17 cellular contexts compared by ENCODE assay signal in the genomic region with DNA sequence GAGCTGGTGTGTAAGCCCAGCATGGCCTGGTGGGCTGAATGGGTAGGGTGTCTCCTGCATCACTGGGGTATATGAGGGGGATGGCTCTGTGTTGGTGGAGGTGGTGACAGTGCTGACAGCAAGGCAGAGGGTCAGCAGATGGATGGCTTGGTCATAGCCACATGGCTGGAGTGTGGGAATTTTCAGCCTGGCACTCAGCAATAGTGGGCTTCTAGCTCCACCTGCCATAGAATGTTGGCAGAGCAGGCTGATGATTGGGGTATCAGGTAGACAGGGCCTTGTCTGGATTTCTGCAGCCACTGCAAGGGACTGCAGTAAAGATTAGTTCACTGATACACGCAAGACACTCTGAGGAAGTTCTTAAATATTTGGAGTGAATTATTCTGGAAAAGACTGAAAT.
DNase-seq lines count a peak whose midpoint lies in the region; ATAC-seq, FAIRE-seq and TF ChIP-seq lines count a peak whose summit lies in the region.
"Had no signal": no experiment of that assay in that cellular context is flagged by ENCODE, and none has a peak within 500 bp of the region (broad histone marks: within the 10 kb centered on the region; RNA-seq: fewer than 3 reads in every experiment).

No MANE protein-coding gene starts in this region.

- H4K5ac ChIP-seq in mesendoderm (ENCODE audit: low read length) = no peak overlapping the region

- 67% methylated on average over 1 of the region's 1 CpG for WGBS in K562 (ENCODE audit: insufficient coverage, low coverage, missing lambda C conversion rate)
- no CpG with 5 or more reads among the region's 1 CpG for WGBS in mesendoderm (ENCODE audit: extremely low coverage, insufficient coverage, low lambda C conversion rate)
- 94 to 100% (median 97%) methylated on average over 1 of the region's 1 CpG for WGBS in spleen, 5 donors

- peaks cover 27% of the 10 kb centered on the region for H3K36me3 Mint-ChIP-seq in GM23338 (ENCODE audit: low read depth)

- H2BK120ac ChIP-seq in mesendoderm (ENCODE audit: low read depth, low read length) = no peak overlapping the region

- H3K9ac ChIP-seq in K562 (ENCODE audit: insufficient read depth in 1 of 2, low read depth in 2 of 2, low read length in 2 of 2) = no peak overlapping the region
- H3K9ac ChIP-seq in mesendoderm (ENCODE audit: low read length) = no peak overlapping the region

- H4K20me1 ChIP-seq in GM23338 (replicated peaks; ENCODE audit: insufficient read depth) (no peaks in the 10 kb centered on the region), K562 (replicated peaks; ENCODE audit: control insufficient read depth, insufficient read depth, low read length) (no peaks in the 10 kb centered on the region)

- H3K27me3 Mint-ChIP-seq in GM23338 (ENCODE audit: insufficient read depth, low read depth, poor library complexity) = peaks cover 7% of the 10 kb centered on the region
- H3K27me3 Mint-ChIP-seq: dendritic cell treated with granulocyte-macrophage colony-stimulating factor and Interleukin-4, amounts not matched to agents 40 ng/mL and 50 ng/mL, for 4 days had no signal

- TF ChIP-seq POLR2A in K562 (conservative IDR thresholded peaks at IDR 0.05) (no peak), spleen (IDR thresholded peaks at IDR 0.05) (no peak)

- no peaks in the 10 kb centered on the region; the same call in 1 of the 2 replicates for H3K9me2 ChIP-seq in GM23338 (ENCODE audit: insufficient read depth)

- DNase-seq in ACHN (peak; percentile 3), GM23338 (ENCODE audit: low spot score) (no peak), K562 (ENCODE audit: extremely low read depth in 1 of 4, low spot score in 3 of 4) (peak in 1 of 4 experiments; percentile 16), mesendoderm (peak; percentile 49), spleen (no peak)
- no peak for DNase-seq in effector CD4-positive, alpha-beta T cell
- no peak for DNase-seq in activated CD8-positive, alpha-beta memory T cell treated with anti-CD3 and anti-CD28 coated beads, Interleukin-2, amount 50 U/mL, for 48 hours
- DNase-seq: activated B cell treated with CpG ODN at 0.5 μM for 24 hours; C1 segment of cervical spinal cord; NCI-H2029; NCI-H69; psoas muscle; stimulated activated CD4-positive, alpha-beta T cell treated with anti-CD3 and anti-CD28 coated beads, Interleukin-15, amount 100 ng/mL, for 24 hours had no signal

- CTCF ChIA-PET in K562 (lab: Yijun Ruan, JAX; ENCODE audit: low intra/inter-chr PET ratio) = no interaction called here

- no peak overlapping the region for H3K4me3 ChIP-seq in GM23338
- H3K4me3 ChIP-seq in K562 = no peak overlapping the region
- H3K4me3 ChIP-seq in mesendoderm (ENCODE audit: low read length) = no peak overlapping the region
- no peak overlapping the region for H3K4me3 ChIP-seq in spleen
- H3K4me3 ChIP-seq: esophagus muscularis mucosa, psoas muscle had no signal

- no peak overlapping the region for H3K27ac ChIP-seq in GM23338 (ENCODE audit: low read depth)
- H3K27ac ChIP-seq in K562 (ENCODE audit: extremely low read depth, low read depth, low read length) = no peak overlapping the region
- no peak overlapping the region for H3K27ac ChIP-seq in mesendoderm (ENCODE audit: low read depth, low read length)
- no peak overlapping the region for H3K27ac ChIP-seq in spleen
- H3K27ac ChIP-seq: esophagus muscularis mucosa, psoas muscle, RWPE1 had no signal

- BruUV-seq in K562 (replicated peaks; lab: Mats Ljungman, UMichigan) = no TSS peak

- H2AK5ac ChIP-seq in mesendoderm (ENCODE audit: low read length) = no peak overlapping the region

- no peak for TF ChIP-seq EP300 in K562 (IDR thresholded peaks at IDR 0.05; ENCODE audit: low read length)

- peaks cover 37% of the 10 kb centered on the region for H3K9me3 Mint-ChIP-seq in GM23338

- peaks cover 5% of the 10 kb centered on the region; the same call in 1 of the 2 replicates for H3K36me3 ChIP-seq in GM23338 (ENCODE audit: insufficient read depth)
- no peaks in the 10 kb centered on the region for H3K36me3 ChIP-seq in K562 (ENCODE audit: control insufficient read depth, insufficient read depth, low read length)
- no peaks in the 10 kb centered on the region for H3K36me3 ChIP-seq in mesendoderm (ENCODE audit: control insufficient read depth, insufficient read depth, low read length)
- no peaks in the 10 kb centered on the region for H3K36me3 ChIP-seq in spleen
- H3K36me3 ChIP-seq: esophagus muscularis mucosa had no signal

- H3K18ac ChIP-seq in mesendoderm (ENCODE audit: low read length) = no peak overlapping the region

- H2AFZ ChIP-seq in GM23338 (no peak overlapping the region), K562 (ENCODE audit: low read depth, low read length) (no peak overlapping the region)

- H3K27ac Mint-ChIP-seq in GM23338 = no peak overlapping the region
- H3K27ac Mint-ChIP-seq: activated B cell treated with CpG ODN at 0.5 μM for 24 hours; dendritic cell treated with granulocyte-macrophage colony-stimulating factor and Interleukin-4, amounts not matched to agents 40 ng/mL and 50 ng/mL, for 4 days had no signal

- intact Hi-C loops in K562 (cut with micrococcal nuclease) = no loop called here
- intact Hi-C loops in spleen (cut with DNase I; ENCODE audit: low total_unique reads) = no loop called here

- H3K9me1 ChIP-seq in K562 (ENCODE audit: control insufficient read depth, insufficient read depth, low read length) = no peaks in the 10 kb centered on the region

- peak in 1 of 2 experiments; percentile 44; a peak in 2 of 4 replicates for TF ChIP-seq RAD21 in K562 (CRISPR knock-in tag; conservative IDR thresholded peaks at IDR 0.05 in 1 of 2, IDR thresholded peaks at IDR 0.05 in 1 of 2)

- H3K9me3 ChIP-seq in K562 (replicated peaks; ENCODE audit: control insufficient read depth, insufficient read depth, low read depth, low read length) (no peaks in the 10 kb centered on the region; the same call in 1 of the 2 replicates), spleen (peaks cover 0 to 38% (median 28%) of the 10 kb centered on the region in 8 donors)
- H3K9me3 ChIP-seq: psoas muscle had no signal

- TF ChIP-seq CTCF in GM23338 (conservative IDR thresholded peaks at IDR 0.05; ENCODE audit: low read depth in 2 of 2) (peak in 1 of 2 experiments; percentile 65), K562 (IDR thresholded peaks at IDR 0.05 in 2 of 3, conservative IDR thresholded peaks at IDR 0.05 in 1 of 3; ENCODE audit: insufficient read depth in 2 of 3, low read depth in 1 of 3, low read length in 3 of 3) (peak in 2 of 3 experiments; percentile 13 to 24; a peak in 3 of 6 replicates), spleen (IDR thresholded peaks at IDR 0.05 in 8 of 11, conservative IDR thresholded peaks at IDR 0.05 in 3 of 11) (no peak)

- H3K56ac ChIP-seq in mesendoderm (ENCODE audit: low read length) = no peak overlapping the region

- H3K4me1 Mint-ChIP-seq in GM23338 = peaks cover 27% of the 10 kb centered on the region
- H3K4me1 Mint-ChIP-seq: activated B cell treated with CpG ODN at 0.5 μM for 24 hours had no signal

- no peak overlapping the region for H3K23ac ChIP-seq in mesendoderm (ENCODE audit: low read length)

- POLR2A ChIA-PET in K562 (lab: Yijun Ruan, JAX) = interaction anchor here (0.6 kb wide), 1 partner anchor 45 kb away, joined by 3 read pairs; no protein-coding TSS in a partner anchor

- H3K4me2 ChIP-seq in GM23338 = no peak overlapping the region
- no peak overlapping the region for H3K4me2 ChIP-seq in K562 (ENCODE audit: insufficient read depth, low read length)
- no peak overlapping the region for H3K4me2 ChIP-seq in mesendoderm (ENCODE audit: low read length)

- no peak overlapping the region for H4K8ac ChIP-seq in mesendoderm (ENCODE audit: low read depth, low read length)

- peak; percentile 32; the same call in 2 of the 3 replicates for ATAC-seq in GM23338
- peak; percentile 51 for ATAC-seq in K562
- ATAC-seq: psoas muscle had no signal

- H3K4ac ChIP-seq in mesendoderm (ENCODE audit: low read depth, low read length) = no peak overlapping the region

- H3F3A ChIP-seq in GM23338 (replicated peaks; ENCODE audit: low read depth) = no peaks in the 10 kb centered on the region

- H2BK5ac ChIP-seq in mesendoderm (ENCODE audit: low read length) = no peak overlapping the region

- H3K4me3 Mint-ChIP-seq in GM23338 = no peak overlapping the region
- H3K4me3 Mint-ChIP-seq: activated B cell treated with CpG ODN at 0.5 μM for 24 hours; dendritic cell treated with granulocyte-macrophage colony-stimulating factor and Interleukin-4, amounts not matched to agents 40 ng/mL and 50 ng/mL, for 4 days had no signal

- no peaks in the 10 kb centered on the region for H3K79me2 ChIP-seq in GM23338 (replicated peaks; ENCODE audit: insufficient read depth)
- H3K79me2 ChIP-seq in K562 (ENCODE audit: control insufficient read depth, insufficient read depth, low read length) = no peaks in the 10 kb centered on the region
- no peaks in the 10 kb centered on the region for H3K79me2 ChIP-seq in mesendoderm (ENCODE audit: control insufficient read depth, insufficient read depth, low read length)

- no peaks in the 10 kb centered on the region for H3K27me3 ChIP-seq in GM23338 (ENCODE audit: insufficient read depth)
- H3K27me3 ChIP-seq in K562 (ENCODE audit: control insufficient read depth in 2 of 2, insufficient read depth in 2 of 2, low read length in 2 of 2) = no peaks in the 10 kb centered on the region
- no peaks in the 10 kb centered on the region for H3K27me3 ChIP-seq in mesendoderm (ENCODE audit: insufficient read depth, low read length, poor library complexity)
- H3K27me3 ChIP-seq in spleen (replicated peaks in 1 of 7) = no peaks in the 10 kb centered on the region
- H3K27me3 ChIP-seq: esophagus muscularis mucosa had no signal

- no peak for FAIRE-seq in K562 (lab: Jason Lieb, UNC)
- FAIRE-seq: GM19239 had no signal

- H3K4me1 ChIP-seq in GM23338 (ENCODE audit: insufficient read depth) (peaks cover 35% of the 10 kb centered on the region), K562 (replicated peaks in 1 of 2; ENCODE audit: control insufficient read depth in 2 of 2, insufficient read depth in 2 of 2, low read length in 2 of 2) (no peaks in the 10 kb centered on the region), mesendoderm (ENCODE audit: control insufficient read depth, low read depth, low read length) (no peaks in the 10 kb centered on the region), spleen (no peaks in the 10 kb centered on the region)
- H3K4me1 ChIP-seq: psoas muscle had no signal

- in situ Hi-C loops in ACHN (cut with HindIII; ENCODE audit: low pct_ligation_motif_present, low pct_unique_long_range_greater_than_20kb, low sequenced_read_pairs) (no loop called here), K562 (cut with MboI) (no loop called here)

- no peak overlapping the region for H2BK15ac ChIP-seq in mesendoderm (replicated peaks; ENCODE audit: low read depth)

- no peaks in the 10 kb centered on the region for H3K79me1 ChIP-seq in mesendoderm (ENCODE audit: low read length)

TF ChIP-seq in GM23338, 12 proteins besides CTCF, POLR2A, EP300 and RAD21 (continues in another document):
- TF ChIP-seq JUNB (IDR thresholded peaks at IDR 0.05; ENCODE audit: unreplicated experiment) (no peak), EZH2phosphoT487 (IDR thresholded peaks at IDR 0.05; ENCODE audit: unreplicated experiment) (no peak)

Comparison
In these comparisons a context has a peak if more than half of its experiments do, and no peak if none do; other contexts are left out.
1. DNase-seq: peak in ACHN (single experiment) and mesendoderm (single experiment); none in GM23338 (single experiment), spleen (single experiment), effector CD4-positive, alpha-beta T cell (single experiment) and activated CD8-positive, alpha-beta memory T cell treated with anti-CD3 and anti-CD28 coated beads, Interleukin-2, amount 50 U/mL, for 48 hours (single experiment).
2. CTCF ChIP-seq: peak in K562 (2 of 3); none in spleen (0 of 11).